23 cellular contexts compared by ENCODE assay signal in genomic region chr6:14055541-14055940, GRCh38.
A peak's percentile ranks its signal among the peaks of the same experiment; 100 is the strongest.
DNase-seq lines count a peak whose midpoint lies in the region; ATAC-seq and TF ChIP-seq lines count a peak whose summit lies in the region.
"Had no signal": no experiment of that assay in that cellular context is flagged by ENCODE, and none has a peak within 500 bp of the region (broad histone marks: within the 10 kb centered on the region; RNA-seq: fewer than 3 reads in every experiment).

No MANE protein-coding gene starts in this region.

- H3K4me2 ChIP-seq in mammary epithelial cell (ENCODE audit: insufficient read depth, low read depth, low read length) (no peak overlapping the region), MM.1S (ENCODE audit: low read depth, low read length) (no peak overlapping the region)
- H3K4me2 ChIP-seq: BLaER1 had no signal

- no peaks in the 10 kb centered on the region for H3K9me3 ChIP-seq in CD4-positive, alpha-beta T cell (ENCODE audit: control insufficient read depth, low read length)
- H3K9me3 ChIP-seq in mammary epithelial cell (replicated peaks; ENCODE audit: insufficient read depth, low read length) = no peaks in the 10 kb centered on the region
- H3K9me3 ChIP-seq in MM.1S (replicated peaks; ENCODE audit: insufficient read depth, low read length) = no peaks in the 10 kb centered on the region
- H3K9me3 ChIP-seq: BLaER1, body of pancreas, lower lobe of right lung, right lobe of liver had no signal

- no peak overlapping the region for H3K27ac Mint-ChIP-seq in WTC11
- no peak overlapping the region for H3K27ac Mint-ChIP-seq in CD4-positive, alpha-beta T cell
- H3K27ac Mint-ChIP-seq: activated CD4-positive, alpha-beta memory T cell treated with anti-CD3 and anti-CD28 coated beads, Interleukin-2, amount 10 ng/mL, durations not matched to agents 7 days and 5 days had no signal

- DNase-seq in DMS153 treated with DMSO at 0.1 percent for 48 hours (lab: John Stamatoyannopoulos, UW; ENCODE audit: unreplicated experiment) (peak; percentile 14), NCI-H1417 treated with DMSO at 0.1 percent for 48 hours (lab: John Stamatoyannopoulos, UW) (peak; percentile 94), NCI-H2196 treated with DMSO at 0.1 percent for 48 hours (lab: John Stamatoyannopoulos, UW; ENCODE audit: unreplicated experiment) (peak; percentile 41), WTC11 (ENCODE audit: low spot score) (no peak), mammary epithelial cell (no peak), MM.1S (no peak)
- DNase-seq in CD4-positive, alpha-beta T cell = no peak
- DNase-seq: ACHN; activated CD4-positive, alpha-beta memory T cell treated with anti-CD3 and anti-CD28 coated beads, Interleukin-2, amount 10 ng/mL, durations not matched to agents 7 days and 5 days; activated CD4-positive, CD25-positive, alpha-beta regulatory T cell; activated gamma-delta T cell treated with Interleukin-2 at 50 U/mL for 16 hours; body of pancreas; effector memory CD4-positive, alpha-beta T cell; GDM1; lower lobe of right lung; NCI-H446; posterior cingulate gyrus; right lobe of liver had no signal

- intact Hi-C loops in CD4-positive, alpha-beta T cell (cut with DNase I, micrococcal nuclease) = no loop called here
- intact Hi-C loops in mammary epithelial cell (cut with micrococcal nuclease) = no loop called here

- WGBS in mammary epithelial cell (ENCODE audit: low coverage, missing lambda C conversion rate) = 53% methylated on average over 2 of the region's 2 CpGs

- no peak for TF ChIP-seq CTCF in WTC11 (IDR thresholded peaks at IDR 0.05)
- TF ChIP-seq CTCF in CD4-positive, alpha-beta T cell (IDR thresholded peaks at IDR 0.05) = no peak
- TF ChIP-seq CTCF in mammary epithelial cell (conservative IDR thresholded peaks at IDR 0.05 in 1 of 2, IDR thresholded peaks at IDR 0.05 in 1 of 2; ENCODE audit: extremely low read depth in 1 of 2, insufficient read depth in 1 of 2, low read depth in 1 of 2, low read length in 2 of 2) = no peak
- no peak for TF ChIP-seq CTCF in MM.1S (IDR thresholded peaks at IDR 0.05; ENCODE audit: low read length)

- peaks cover 4% of the 10 kb centered on the region for H3K27me3 ChIP-seq in CD4-positive, alpha-beta T cell (ENCODE audit: control insufficient read depth, insufficient read depth, low read length)
- no peaks in the 10 kb centered on the region for H3K27me3 ChIP-seq in mammary epithelial cell (ENCODE audit: insufficient read depth, low read length)
- no peaks in the 10 kb centered on the region for H3K27me3 ChIP-seq in MM.1S (replicated peaks; ENCODE audit: insufficient read depth, low read length)
- H3K27me3 ChIP-seq: BLaER1, body of pancreas, right lobe of liver had no signal

- no peaks in the 10 kb centered on the region for H3F3A ChIP-seq in MM.1S (ENCODE audit: insufficient read depth, low read length)

- H3K27ac ChIP-seq in CD4-positive, alpha-beta T cell (ENCODE audit: low read depth, low read length) = no peak overlapping the region
- H3K27ac ChIP-seq in mammary epithelial cell (ENCODE audit: insufficient read depth, low read depth, low read length) (no peak overlapping the region), MM.1S (ENCODE audit: low read length) (no peak overlapping the region)
- H3K27ac ChIP-seq: BLaER1, body of pancreas, lower lobe of right lung, right lobe of liver had no signal

- ATAC-seq in WTC11 (peak; percentile 90), GM18867 (IDR thresholded peaks at IDR 0.05; ENCODE audit: unreplicated experiment) (no peak)
- no peak for ATAC-seq in CD4-positive, alpha-beta T cell (ENCODE audit: poor library complexity)
- ATAC-seq: body of pancreas, K562, lower lobe of right lung, right lobe of liver, Right ventricle myocardium inferior had no signal

- peaks cover 6% of the 10 kb centered on the region for H3K4me1 Mint-ChIP-seq in WTC11
- no peaks in the 10 kb centered on the region for H3K4me1 Mint-ChIP-seq in CD4-positive, alpha-beta T cell (ENCODE audit: low read depth)
- H3K4me1 Mint-ChIP-seq: activated CD4-positive, alpha-beta memory T cell treated with anti-CD3 and anti-CD28 coated beads, Interleukin-2, amount 10 ng/mL, durations not matched to agents 7 days and 5 days; neural crest cell had no signal

- in situ Hi-C loops in mammary epithelial cell (cut with MboI; ENCODE audit: low sequenced_read_pairs in 2 of 2) = no loop called here

- H2AFZ ChIP-seq in mammary epithelial cell (ENCODE audit: low read depth, low read length) (no peak overlapping the region), MM.1S (ENCODE audit: low read length) (no peak overlapping the region)

- peaks cover 15% of the 10 kb centered on the region for H3K4me1 ChIP-seq in mammary epithelial cell (ENCODE audit: insufficient read depth, low read length)
- no peaks in the 10 kb centered on the region for H3K4me1 ChIP-seq in MM.1S (ENCODE audit: low read length)
- H3K4me1 ChIP-seq: BLaER1, body of pancreas, lower lobe of right lung had no signal

- POLR2A ChIA-PET in WTC11 (lab: Charles Lee) = interaction anchor here (0.6 kb wide), 1 partner anchor 474 kb away, joined by 3 read pairs; no protein-coding TSS in a partner anchor
- POLR2A ChIA-PET in CD4-positive, alpha-beta T cell (lab: Charles Lee) = no interaction called here

- H3K36me3 ChIP-seq in mammary epithelial cell (ENCODE audit: insufficient read depth, low read length) (no peaks in the 10 kb centered on the region), MM.1S (replicated peaks; ENCODE audit: insufficient read depth, low read length) (no peaks in the 10 kb centered on the region)
- H3K36me3 ChIP-seq: BLaER1, lower lobe of right lung, right lobe of liver had no signal

- H3K79me2 ChIP-seq in mammary epithelial cell (ENCODE audit: insufficient read depth, low read length) = no peaks in the 10 kb centered on the region
- H3K79me2 ChIP-seq in MM.1S (ENCODE audit: low read length) = no peaks in the 10 kb centered on the region

- no peaks in the 10 kb centered on the region for H3K9me2 ChIP-seq in MM.1S (replicated peaks; ENCODE audit: insufficient read depth, low read length)

- no peak overlapping the region for H3K4me3 ChIP-seq in mammary epithelial cell (replicated peaks in 1 of 3; ENCODE audit: insufficient read depth in 1 of 3, low read depth in 2 of 3, low read length in 3 of 3)
- H3K4me3 ChIP-seq in MM.1S (ENCODE audit: low read length) = no peak overlapping the region
- H3K4me3 ChIP-seq: BLaER1, body of pancreas, K562, lower lobe of right lung, right lobe of liver had no signal

- H3K9me3 Mint-ChIP-seq in WTC11 = no peaks in the 10 kb centered on the region
- no peaks in the 10 kb centered on the region for H3K9me3 Mint-ChIP-seq in CD4-positive, alpha-beta T cell
- H3K9me3 Mint-ChIP-seq: activated CD4-positive, alpha-beta memory T cell treated with anti-CD3 and anti-CD28 coated beads, Interleukin-2, amount 10 ng/mL, durations not matched to agents 7 days and 5 days; neural crest cell had no signal

- CTCF ChIA-PET in WTC11 (lab: Charles Lee) (interaction anchor here (0.6 to 4.8 kb wide), 3 partner anchors 9 to 147 kb away, joined by 3 to 22 read pairs (median 22); no protein-coding TSS in a partner anchor), mammary epithelial cell (lab: Charles Lee; ENCODE audit: low non-redundant PET) (interaction anchor here (0.6 kb wide), 1 partner anchor 12 kb away, joined by 3 read pairs; no protein-coding TSS in a partner anchor)
- CTCF ChIA-PET in CD4-positive, alpha-beta T cell (lab: Charles Lee) = interaction anchor here (1.1 kb wide), 1 partner anchor 9 kb away, joined by 3 read pairs; no protein-coding TSS in a partner anchor

- dilution Hi-C loops in mammary epithelial cell (cut with HindIII; ENCODE audit: low sequenced_read_pairs) = no loop called here

- no peaks in the 10 kb centered on the region for H4K20me1 ChIP-seq in mammary epithelial cell (ENCODE audit: insufficient read depth, low read length)
- H4K20me1 ChIP-seq in MM.1S (ENCODE audit: insufficient read depth, low read length) = no peaks in the 10 kb centered on the region
- H4K20me1 ChIP-seq: BLaER1 had no signal

- H3K36me3 Mint-ChIP-seq in WTC11 = no peaks in the 10 kb centered on the region
- no peaks in the 10 kb centered on the region for H3K36me3 Mint-ChIP-seq in CD4-positive, alpha-beta T cell (ENCODE audit: low read depth)

- BruUV-seq in mammary epithelial cell (replicated peaks; lab: Mats Ljungman, UMichigan) = no TSS peak

- H3K27me3 Mint-ChIP-seq in WTC11 (ENCODE audit: low read depth) = peaks cover 56% of the 10 kb centered on the region
- H3K27me3 Mint-ChIP-seq in CD4-positive, alpha-beta T cell = peaks cover 23% of the 10 kb centered on the region

- no peak overlapping the region for H3K4me3 Mint-ChIP-seq in WTC11
- H3K4me3 Mint-ChIP-seq in CD4-positive, alpha-beta T cell = no peak overlapping the region
- H3K4me3 Mint-ChIP-seq: activated CD4-positive, alpha-beta memory T cell treated with anti-CD3 and anti-CD28 coated beads, Interleukin-2, amount 10 ng/mL, durations not matched to agents 7 days and 5 days; neural crest cell had no signal

- H3K9ac ChIP-seq in mammary epithelial cell (ENCODE audit: insufficient read depth, low read length) = no peak overlapping the region
- no peak overlapping the region for H3K9ac ChIP-seq in MM.1S (ENCODE audit: low read length)
- H3K9ac ChIP-seq: BLaER1 had no signal

TF ChIP-seq in WTC11, 78 proteins besides CTCF, POLR2A, EP300 and RAD21:
- TF ChIP-seq CDX4 (CRISPR knock-in tag; IDR thresholded peaks at IDR 0.05; ENCODE audit: borderline replicate concordance) = no peak
- TF ChIP-seq FOXJ3 (CRISPR knock-in tag; IDR thresholded peaks at IDR 0.05; ENCODE audit: borderline replicate concordance) = no peak

Comparison
In these comparisons a context has a peak if more than half of its experiments do, and no peak if none do; other contexts are left out.
1. DNase-seq: peak in DMS153 treated with DMSO at 0.1 percent for 48 hours (single experiment), NCI-H1417 treated with DMSO at 0.1 percent for 48 hours (single experiment) and NCI-H2196 treated with DMSO at 0.1 percent for 48 hours (single experiment); none in WTC11 (single experiment), CD4-positive, alpha-beta T cell (0 of 10), mammary epithelial cell (single experiment) and MM.1S (single experiment).